In the genomic region with DNA sequence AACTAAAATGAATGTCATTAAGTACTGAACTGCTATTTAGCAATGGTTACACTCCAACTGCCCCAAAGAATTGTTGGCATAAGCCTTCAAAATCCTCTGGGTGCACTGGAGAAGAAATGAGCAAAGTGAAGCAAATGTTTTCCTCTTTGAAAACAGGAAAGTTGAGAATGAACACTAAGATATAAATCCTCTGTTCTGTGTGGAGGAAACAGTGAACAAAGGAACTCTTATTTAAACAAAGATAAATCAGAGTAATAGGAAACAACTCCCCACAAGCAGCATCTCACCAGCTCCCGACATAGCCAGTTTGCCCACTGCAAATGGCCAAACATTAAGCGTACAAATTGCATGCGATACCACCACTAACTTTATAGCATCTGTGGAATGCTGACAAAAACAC, we compare ENCODE assay signal across 16 cellular contexts. TPM values are rescaled to one million over a fixed set of nuclear protein-coding genes. Genes with fewer than 3 reads are reported as not detected.
A peak's percentile ranks its signal among the peaks of the same experiment; 100 is the strongest.
DNase-seq lines count a peak whose midpoint lies in the region; ATAC-seq and TF ChIP-seq lines count a peak whose summit lies in the region.
"Had no signal": no experiment of that assay in that cellular context is flagged by ENCODE, and none has a peak within 500 bp of the region (broad histone marks: within the 10 kb centered on the region; RNA-seq: fewer than 3 reads in every experiment).

No MANE protein-coding gene starts in this region.

- no peak for DNase-seq in Caco-2
- DNase-seq in endothelial cell (ENCODE audit: low spot score), result no peak
- DNase-seq in medulla oblongata (ENCODE audit: extremely low spot score), result peak; percentile 13
- DNase-seq in pons (ENCODE audit: low spot score), result peak; percentile 58
- no peak for DNase-seq in posterior cingulate gyrus
- DNase-seq in activated CD8-positive, alpha-beta T cell treated with anti-CD3 and anti-CD28 coated beads, Interleukin-2, amount 10 ng/mL, durations not matched to agents 7 days and 5 days, result no peak
- DNase-seq: DMS153, GDM1, H9, NCI-H1417, NCI-H187, NCI-H2227 treated with DMSO at 0.1 percent for 48 hours, NCI-H510A treated with DMSO at 0.1 percent for 48 hours, NCI-H82 had no signal

- intact Hi-C loops in Caco-2 (cut with micrococcal nuclease; ENCODE audit: unreplicated experiment), result no loop called here
- intact Hi-C loops in posterior cingulate gyrus (cut with DNase I), result no loop called here

- H3K27me3 Mint-ChIP-seq in Caco-2 (ENCODE audit: insufficient read depth, unreplicated experiment), result no peaks in the 10 kb centered on the region
- H3K27me3 Mint-ChIP-seq in endothelial cell (ENCODE audit: unreplicated experiment), result peaks cover 1% of the 10 kb centered on the region
- no peaks in the 10 kb centered on the region for H3K27me3 Mint-ChIP-seq in activated CD8-positive, alpha-beta T cell treated with anti-CD3 and anti-CD28 coated beads, Interleukin-2, amount 10 ng/mL, durations not matched to agents 7 days and 5 days (ENCODE audit: low read depth)
- H3K27me3 Mint-ChIP-seq: B cell had no signal

- H3K9me3 ChIP-seq in Caco-2, result no peaks in the 10 kb centered on the region

- no peaks in the 10 kb centered on the region for H3K36me3 ChIP-seq in Caco-2 (ENCODE audit: control insufficient read depth, insufficient read depth, low read length)

- H3K27me3 ChIP-seq in Caco-2 (replicated peaks; ENCODE audit: control insufficient read depth, insufficient read depth, low read length), result no peaks in the 10 kb centered on the region

- peaks cover 25% of the 10 kb centered on the region for H3K4me1 Mint-ChIP-seq in Caco-2 (ENCODE audit: low read depth, unreplicated experiment)
- peaks cover 27% of the 10 kb centered on the region for H3K4me1 Mint-ChIP-seq in endothelial cell (ENCODE audit: unreplicated experiment)
- H3K4me1 Mint-ChIP-seq in activated CD8-positive, alpha-beta T cell treated with anti-CD3 and anti-CD28 coated beads, Interleukin-2, amount 10 ng/mL, durations not matched to agents 7 days and 5 days (ENCODE audit: low read depth), result no peaks in the 10 kb centered on the region
- H3K4me1 Mint-ChIP-seq: B cell had no signal

- H3K36me3 Mint-ChIP-seq in Caco-2 (ENCODE audit: insufficient read depth, unreplicated experiment) (peaks cover 51% of the 10 kb centered on the region), endothelial cell (ENCODE audit: low read depth, unreplicated experiment) (peaks cover 6% of the 10 kb centered on the region)
- H3K36me3 Mint-ChIP-seq in activated CD8-positive, alpha-beta T cell treated with anti-CD3 and anti-CD28 coated beads, Interleukin-2, amount 10 ng/mL, durations not matched to agents 7 days and 5 days (ENCODE audit: low read depth), result peaks cover 4% of the 10 kb centered on the region

- no TSS peak for BruUV-seq in Caco-2 (replicated peaks; lab: Mats Ljungman, UMichigan)

- no peaks in the 10 kb centered on the region for H3K4me1 ChIP-seq in Caco-2

- POLR2A ChIA-PET in Caco-2 (lab: Charles Lee), result interaction anchor here (0.6 kb wide), 1 partner anchor 60 kb away, joined by 4 read pairs; no protein-coding TSS in a partner anchor
- POLR2A ChIA-PET in activated CD8-positive, alpha-beta T cell treated with anti-CD3 and anti-CD28 coated beads, Interleukin-2, amount 10 ng/mL, durations not matched to agents 7 days and 5 days (lab: Charles Lee), result no interaction called here

- peak overlapping the region; percentile 15 for H3K27ac Mint-ChIP-seq in Caco-2 (ENCODE audit: unreplicated experiment)
- H3K27ac Mint-ChIP-seq in endothelial cell (ENCODE audit: unreplicated experiment), result peak overlapping the region; percentile 89
- no peak overlapping the region for H3K27ac Mint-ChIP-seq in activated CD8-positive, alpha-beta T cell treated with anti-CD3 and anti-CD28 coated beads, Interleukin-2, amount 10 ng/mL, durations not matched to agents 7 days and 5 days
- H3K27ac Mint-ChIP-seq: B cell, H9 had no signal

- CTCF ChIA-PET in Caco-2 (lab: Charles Lee), result no interaction called here
- CTCF ChIA-PET in activated CD8-positive, alpha-beta T cell treated with anti-CD3 and anti-CD28 coated beads, Interleukin-2, amount 10 ng/mL, durations not matched to agents 7 days and 5 days (lab: Charles Lee), result no interaction called here

- TF ChIP-seq CTCF in Caco-2 (IDR thresholded peaks at IDR 0.05; ENCODE audit: insufficient read depth in 1 of 2, low read depth in 1 of 2, low read length in 1 of 2, severe bottlenecking in 1 of 2, unreplicated experiment in 1 of 2) (no peak), endothelial cell (IDR thresholded peaks at IDR 0.05; ENCODE audit: unreplicated experiment) (no peak)

- H3K4me3 ChIP-seq in Caco-2 (ENCODE audit: low read depth, low read length), result no peak overlapping the region

- H3K9me3 Mint-ChIP-seq in Caco-2 (ENCODE audit: unreplicated experiment) (peaks cover 8% of the 10 kb centered on the region), endothelial cell (ENCODE audit: unreplicated experiment) (no peaks in the 10 kb centered on the region)
- no peaks in the 10 kb centered on the region for H3K9me3 Mint-ChIP-seq in activated CD8-positive, alpha-beta T cell treated with anti-CD3 and anti-CD28 coated beads, Interleukin-2, amount 10 ng/mL, durations not matched to agents 7 days and 5 days (ENCODE audit: insufficient read depth)
- H3K9me3 Mint-ChIP-seq: H9 had no signal

- H3K4me3 Mint-ChIP-seq in Caco-2 (ENCODE audit: unreplicated experiment), result no peak overlapping the region
- no peak overlapping the region for H3K4me3 Mint-ChIP-seq in endothelial cell (ENCODE audit: unreplicated experiment)
- no peak overlapping the region for H3K4me3 Mint-ChIP-seq in activated CD8-positive, alpha-beta T cell treated with anti-CD3 and anti-CD28 coated beads, Interleukin-2, amount 10 ng/mL, durations not matched to agents 7 days and 5 days
- H3K4me3 Mint-ChIP-seq: B cell, H9 had no signal

- no peak for ATAC-seq in GM18873 (IDR thresholded peaks at IDR 0.05; ENCODE audit: low FRiP score, unreplicated experiment)
- ATAC-seq in activated CD8-positive, alpha-beta T cell treated with anti-CD3 and anti-CD28 coated beads, Interleukin-2, amount 10 ng/mL, durations not matched to agents 7 days and 5 days, result no peak

RNA-seq across cellular contexts. Expression of gene BCAT1, which starts 54.0 kb away (rescaled TPM):
- total RNA-seq in Caco-2 (2022), result 391 and 432 TPM in 2 replicates
- 110 TPM for total RNA-seq in endothelial cell (ENCODE audit: unreplicated experiment)
- 10 to 100 TPM; 19.7 to 24.1 TPM for total RNA-seq in activated CD8-positive, alpha-beta T cell treated with anti-CD3 and anti-CD28 coated beads, Interleukin-2, amount 10 ng/mL, durations not matched to agents 7 days and 5 days

Comparison
In these comparisons a context has a peak if more than half of its experiments do, and no peak if none do; other contexts are left out.
1. DNase-seq: peak in medulla oblongata (single experiment) and pons (single experiment); none in Caco-2 (0 of 2), endothelial cell (single experiment), posterior cingulate gyrus (0 of 10) and activated CD8-positive, alpha-beta T cell treated with anti-CD3 and anti-CD28 coated beads, Interleukin-2, amount 10 ng/mL, durations not matched to agents 7 days and 5 days (single experiment).